In genomic region chr17:48045270-48046001, GRCh38 we compare ENCODE assay signal across 1 cellular context.
TF ChIP-seq lines count a peak whose summit lies in the region.

No MANE protein-coding gene starts in this region.

TF ChIP-seq in HEK293, 187 proteins besides CTCF, POLR2A, EP300 and RAD21 (continued from another document):
- TF ChIP-seq ZNF423 (tag by site-specific recombination; IDR thresholded peaks at IDR 0.05) (0 out of 2 replicates have a peak, but pooled peaks have one; percentile 25), YY2 (tag by site-specific recombination; IDR thresholded peaks at IDR 0.05) (peak; percentile 62; the same call in 1 of the 2 replicates), KLF1 (tag by site-specific recombination; IDR thresholded peaks at IDR 0.05) (peak; percentile 66), ZNF449 (tag by site-specific recombination; IDR thresholded peaks at IDR 0.05) (no peak), ZBTB1 (tag by site-specific recombination; IDR thresholded peaks at IDR 0.05) (no peak), ZNF660 (tag by site-specific recombination; IDR thresholded peaks at IDR 0.05) (0 out of 2 replicates have a peak, but pooled peaks have one; percentile 33), PRDM10 (tag by site-specific recombination; IDR thresholded peaks at IDR 0.05) (0 out of 2 replicates have a peak, but pooled peaks have one; percentile 9), ZNF341 (tag by site-specific recombination; IDR thresholded peaks at IDR 0.05; ENCODE audit: low read depth) (peak; percentile 10; the same call in 1 of the 2 replicates), PRDM2 (tag by site-specific recombination; IDR thresholded peaks at IDR 0.05; ENCODE audit: borderline replicate concordance) (no peak), PRDM1 (tag by site-specific recombination; IDR thresholded peaks at IDR 0.05) (peak; percentile 71), ZNF830 (tag by site-specific recombination; IDR thresholded peaks at IDR 0.05; ENCODE audit: low read depth) (no peak), ZNF239 (tag by site-specific recombination; IDR thresholded peaks at IDR 0.05) (no peak), ZEB2 (tag by site-specific recombination; IDR thresholded peaks at IDR 0.05) (peak; percentile 58; the same call in 1 of the 2 replicates), ZNF513 (tag by site-specific recombination; IDR thresholded peaks at IDR 0.05) (no peak), SP3 (tag by site-specific recombination; IDR thresholded peaks at IDR 0.05) (0 out of 2 replicates have a peak, but pooled peaks have one; percentile 38), ZNF223 (tag by site-specific recombination; IDR thresholded peaks at IDR 0.05) (no peak), ZNF792 (tag by site-specific recombination; IDR thresholded peaks at IDR 0.05) (no peak), ZBTB17 (tag by site-specific recombination; IDR thresholded peaks at IDR 0.05) (peak; percentile 54), HIC1 (tag by site-specific recombination; IDR thresholded peaks at IDR 0.05) (peak; percentile 65), ZBTB8A (tag by site-specific recombination; IDR thresholded peaks at IDR 0.05) (no peak), PATZ1 (tag by site-specific recombination; IDR thresholded peaks at IDR 0.05) (peak; percentile 27; the same call in 1 of the 2 replicates), PRDM6 (tag by site-specific recombination; IDR thresholded peaks at IDR 0.05) (no peak), ZBTB20 (tag by site-specific recombination; IDR thresholded peaks at IDR 0.05) (no peak), ZNF366 (tag by site-specific recombination; conservative IDR thresholded peaks at IDR 0.05) (peak; percentile 45), ZNF658 (tag by site-specific recombination; IDR thresholded peaks at IDR 0.05) (no peak), ZNF843 (tag by site-specific recombination; IDR thresholded peaks at IDR 0.05) (no peak), KLF8 (tag by site-specific recombination; IDR thresholded peaks at IDR 0.05) (no peak), ZNF776 (tag by site-specific recombination; IDR thresholded peaks at IDR 0.05; ENCODE audit: borderline replicate concordance) (no peak), ZBTB48 (tag by site-specific recombination; IDR thresholded peaks at IDR 0.05) (peak; percentile 57; the same call in 1 of the 2 replicates), SCRT1 (tag by site-specific recombination; IDR thresholded peaks at IDR 0.05; ENCODE audit: borderline replicate concordance) (no peak), ZFP37 (tag by site-specific recombination; IDR thresholded peaks at IDR 0.05) (no peak), ZNF645 (tag by site-specific recombination; IDR thresholded peaks at IDR 0.05) (no peak)
TF ChIP-seq in HEK293: peak in this region for 19.
